ENCODE assay signal across 22 cellular contexts in genomic region chr17:69460963-69461922, GRCh38. TPM values are rescaled to one million over a fixed set of nuclear protein-coding genes. Genes with fewer than 3 reads are reported as not detected.
DNase-seq lines count a peak whose midpoint lies in the region; ATAC-seq, FAIRE-seq and TF ChIP-seq lines count a peak whose summit lies in the region.
"Had no signal": no experiment of that assay in that cellular context is flagged by ENCODE, and none has a peak within 500 bp of the region (broad histone marks: within the 10 kb centered on the region; RNA-seq: fewer than 3 reads in every experiment).

No MANE protein-coding gene starts in this region.

- no peak overlapping the region for H4K8ac ChIP-seq in H9 (replicated peaks; ENCODE audit: insufficient read length, low read depth, low read length)

- H3K9ac ChIP-seq in H9 (ENCODE audit: extremely low read depth, insufficient read length, low read length) (no peak overlapping the region), skeletal muscle satellite cell (ENCODE audit: low read depth, low read length) (no peak overlapping the region), kidney (ENCODE audit: low read length in 2 of 2) (peak overlapping the region in 1 of 2 donors; percentile 38)

- H3K23ac ChIP-seq in H9 (ENCODE audit: insufficient read length, low read depth, low read length): no peak overlapping the region

- no CpG with 5 or more reads among the region's 12 CpGs for WGBS in H9 (ENCODE audit: extremely low coverage, insufficient read length, low lambda C conversion rate)

- intact Hi-C loops in kidney (cut with DNase I): no loop called here

- H4K91ac ChIP-seq in H9 (ENCODE audit: insufficient read length, low read depth, low read length): no peak overlapping the region

- H2BK5ac ChIP-seq in H9 (ENCODE audit: insufficient read length, low read length): no peak overlapping the region

- no peaks in the 10 kb centered on the region for H3K27me3 Mint-ChIP-seq in H9 (ENCODE audit: low read depth)
- no peaks in the 10 kb centered on the region for H3K27me3 Mint-ChIP-seq in stimulated activated memory B cell treated with anti-CD40 and anti-IgM and Interleukin-4, amounts not matched to agents 10 μg/mL and 1 μg/mL and 100 μg/mL, for 72 hours
- H3K27me3 Mint-ChIP-seq: CD4-positive, CD25-positive, alpha-beta regulatory T cell had no signal

- no peaks in the 10 kb centered on the region for H3K9me3 ChIP-seq in H9 (ENCODE audit: control insufficient read depth, low read depth, low read length)
- H3K9me3 ChIP-seq in skeletal muscle satellite cell (replicated peaks; ENCODE audit: low read length): no peaks in the 10 kb centered on the region
- H3K9me3 ChIP-seq in kidney (ENCODE audit: control insufficient read depth in 1 of 2, low read length in 2 of 2): no peaks in the 10 kb centered on the region
- H3K9me3 ChIP-seq: testis had no signal

- H2BK120ac ChIP-seq in H9 (ENCODE audit: low read depth, low read length, poor library complexity, severe bottlenecking): no peak overlapping the region

- H3K36me3 ChIP-seq in skeletal muscle satellite cell (ENCODE audit: insufficient read depth, low read length) (no peaks in the 10 kb centered on the region), kidney (ENCODE audit: control insufficient read depth in 1 of 2, insufficient read depth in 2 of 2, low read length in 2 of 2) (no peaks in the 10 kb centered on the region)

- no peak overlapping the region for H3K4ac ChIP-seq in H9 (ENCODE audit: low read depth, low read length)

- H4K20me1 ChIP-seq in H9 (ENCODE audit: control insufficient read depth, insufficient read depth, insufficient read length): no peaks in the 10 kb centered on the region

- no peaks in the 10 kb centered on the region for H3K27me3 ChIP-seq in H9 (ENCODE audit: insufficient read depth, low read length)
- H3K27me3 ChIP-seq in skeletal muscle satellite cell (ENCODE audit: control insufficient read depth, insufficient read depth, low read length): no peaks in the 10 kb centered on the region
- H3K27me3 ChIP-seq: testis had no signal

- no peak for ATAC-seq in stimulated activated memory B cell treated with anti-CD40 and anti-IgM and Interleukin-4, amounts not matched to agents 10 μg/mL and 1 μg/mL and 100 μg/mL, for 72 hours
- no peak for ATAC-seq in HG02938 (IDR thresholded peaks at IDR 0.05; ENCODE audit: unreplicated experiment)
- ATAC-seq: SK-N-SH treated with all-trans-retinoic acid at 6 μM for 48 hours had no signal

- TF ChIP-seq CTCF in H9 (conservative IDR thresholded peaks at IDR 0.05) (no peak), choroid plexus epithelial cell (conservative IDR thresholded peaks at IDR 0.05; ENCODE audit: low read depth, low read length) (no peak), kidney (IDR thresholded peaks at IDR 0.05; ENCODE audit: borderline replicate concordance, extremely low read depth, insufficient read depth) (no peak)

- peak overlapping the region in 1 of 2 experiments; percentile 19; a peak in 2 of 5 replicates for H3K4me3 Mint-ChIP-seq in H9
- no peak overlapping the region for H3K4me3 Mint-ChIP-seq in stimulated activated memory B cell treated with anti-CD40 and anti-IgM and Interleukin-4, amounts not matched to agents 10 μg/mL and 1 μg/mL and 100 μg/mL, for 72 hours
- H3K4me3 Mint-ChIP-seq: CD4-positive, CD25-positive, alpha-beta regulatory T cell; mesothelial cell of epicardium; T-helper 2 cell treated with Interferon-gamma antibody and Interleukin-4, amounts not matched to agents 5 μg/mL and 100 μg/mL, for 36 hours had no signal

- H3K4me1 ChIP-seq in H9 (ENCODE audit: insufficient read depth, low read length): peaks cover 11% of the 10 kb centered on the region; the same call in 1 of the 2 replicates
- no peaks in the 10 kb centered on the region for H3K4me1 ChIP-seq in skeletal muscle satellite cell (ENCODE audit: control insufficient read depth, insufficient read depth, low read length)
- no peaks in the 10 kb centered on the region for H3K4me1 ChIP-seq in kidney (ENCODE audit: control insufficient read depth in 1 of 2, insufficient read depth in 1 of 2, low read depth in 1 of 2, low read length in 2 of 2)
- H3K4me1 ChIP-seq: testis had no signal

- H3K14ac ChIP-seq in H9 (ENCODE audit: insufficient read depth, low read length): no peak overlapping the region

- no peaks in the 10 kb centered on the region for H3K79me1 ChIP-seq in H9 (ENCODE audit: insufficient read depth, low read depth, low read length, poor library complexity, severe bottlenecking)

- H3K79me2 ChIP-seq in H9 (ENCODE audit: insufficient read depth, low read length): no peaks in the 10 kb centered on the region

- H2BK15ac ChIP-seq in H9 (ENCODE audit: low read depth, low read length): no peak overlapping the region

- H3K4me3 ChIP-seq in choroid plexus epithelial cell (ENCODE audit: low read depth, low read length) (no peak overlapping the region), skeletal muscle satellite cell (ENCODE audit: low read length) (no peak overlapping the region), kidney (ENCODE audit: low read length in 2 of 2) (no peak overlapping the region)
- H3K4me3 ChIP-seq: testis had no signal

- no peak overlapping the region for H2BK20ac ChIP-seq in H9 (ENCODE audit: low read depth, low read length, poor library complexity, severe bottlenecking)

- H2AK5ac ChIP-seq in H9 (ENCODE audit: insufficient read length, low read length): no peak overlapping the region

- no peak for FAIRE-seq in kidney (lab: Jason Lieb, UNC)
- FAIRE-seq: frontal cortex, GM12892 had no signal

- H4K5ac ChIP-seq in H9 (ENCODE audit: insufficient read length, low read depth, low read length): no peak overlapping the region

- DNase-seq in H9 (no peak), choroid plexus epithelial cell (ENCODE audit: low read depth) (peak; percentile 42), midbrain (lab: John Stamatoyannopoulos, UW) (peak; percentile 26), NCI-H2196 treated with DMSO at 0.1 percent for 48 hours (lab: John Stamatoyannopoulos, UW; ENCODE audit: unreplicated experiment) (no peak), kidney (no peak)
- DNase-seq: activated CD4-positive, alpha-beta T cell treated with anti-CD3 and anti-CD28 coated beads, Interleukin-2, amount 50 U/mL, for 48 hours; activated gamma-delta T cell treated with Interleukin-2 at 50 U/mL for 16 hours; CD4-positive, CD25-positive, alpha-beta regulatory T cell; DMS53; H7; NCI-H1092; NCI-H2081; stimulated activated CD4-positive, alpha-beta T cell treated with anti-CD3 and anti-CD28 coated beads, Interleukin-15, amount 100 ng/mL, for 24 hours; testis had no signal

- H3K27ac ChIP-seq in H9 (ENCODE audit: insufficient read length, low read depth, low read length): no peak overlapping the region
- H3K27ac ChIP-seq in kidney (ENCODE audit: low read depth in 2 of 2, low read length in 2 of 2): peak overlapping the region in 1 of 2 donors; percentile 29
- H3K27ac ChIP-seq: testis had no signal

- H2AFZ ChIP-seq in H9 (ENCODE audit: low read length): no peak overlapping the region

- H3K4me1 Mint-ChIP-seq in H9: peaks cover 42 to 49% of the 10 kb centered on the region in 2 experiments
- peaks cover 13% of the 10 kb centered on the region for H3K4me1 Mint-ChIP-seq in stimulated activated memory B cell treated with anti-CD40 and anti-IgM and Interleukin-4, amounts not matched to agents 10 μg/mL and 1 μg/mL and 100 μg/mL, for 72 hours
- H3K4me1 Mint-ChIP-seq: mesothelial cell of epicardium had no signal

- no peaks in the 10 kb centered on the region for H3K23me2 ChIP-seq in H9 (ENCODE audit: insufficient read length, low read depth, low read length, poor library complexity, severe bottlenecking)

- no peak overlapping the region for H3K4me2 ChIP-seq in H9 (ENCODE audit: insufficient read depth, insufficient read length, low read length)
- peak overlapping the region; percentile 47 for H3K4me2 ChIP-seq in skeletal muscle satellite cell (ENCODE audit: low read length)

- no peak overlapping the region for H3K56ac ChIP-seq in H9 (ENCODE audit: insufficient read length, low read depth, low read length)

- no peaks in the 10 kb centered on the region for H3K9me3 Mint-ChIP-seq in H9
- no peaks in the 10 kb centered on the region for H3K9me3 Mint-ChIP-seq in stimulated activated memory B cell treated with anti-CD40 and anti-IgM and Interleukin-4, amounts not matched to agents 10 μg/mL and 1 μg/mL and 100 μg/mL, for 72 hours
- H3K9me3 Mint-ChIP-seq: CD4-positive, CD25-positive, alpha-beta regulatory T cell; T-helper 2 cell treated with Interferon-gamma antibody and Interleukin-4, amounts not matched to agents 5 μg/mL and 100 μg/mL, for 36 hours had no signal

- H3K36me3 Mint-ChIP-seq in H9 (ENCODE audit: insufficient read depth in 1 of 3, low read depth in 3 of 3): peaks cover 2 to 5% (median 3%) of the 10 kb centered on the region in 3 experiments; a peak in 4 of 7 replicates
- peaks cover 1% of the 10 kb centered on the region for H3K36me3 Mint-ChIP-seq in stimulated activated memory B cell treated with anti-CD40 and anti-IgM and Interleukin-4, amounts not matched to agents 10 μg/mL and 1 μg/mL and 100 μg/mL, for 72 hours

- H3K27ac Mint-ChIP-seq in H9: peak overlapping the region; percentile 15 to 90 (median 54); a peak in 6 of 7 replicates
- no peak overlapping the region for H3K27ac Mint-ChIP-seq in stimulated activated memory B cell treated with anti-CD40 and anti-IgM and Interleukin-4, amounts not matched to agents 10 μg/mL and 1 μg/mL and 100 μg/mL, for 72 hours
- H3K27ac Mint-ChIP-seq: mesothelial cell of epicardium; T-helper 2 cell treated with Interferon-gamma antibody and Interleukin-4, amounts not matched to agents 5 μg/mL and 100 μg/mL, for 36 hours had no signal

- no peak overlapping the region for H3T11ph ChIP-seq in H9 (ENCODE audit: low read length)

- no peak overlapping the region for H2BK12ac ChIP-seq in H9 (ENCODE audit: insufficient read length, low read depth, low read length)

- H3K18ac ChIP-seq in H9 (ENCODE audit: insufficient read length, low read depth, low read length): no peak overlapping the region

RNA-seq across cellular contexts. Expression of gene MAP2K6, which starts 46.7 kb away (rescaled TPM):
- 17.7 and 18.9 TPM in 2 replicates for total RNA-seq in H9 (2021)
- 0.25 and 0.44 TPM in 2 replicates for total RNA-seq in skeletal muscle satellite cell (2012; rRNA removed)
- 8.6 TPM for total RNA-seq in kidney
- polyA plus RNA-seq in kidney (ENCODE audit: insufficient read depth, low read depth, low replicate concordance): 10.2 TPM

Comparison
In these comparisons a context has a peak if more than half of its experiments do, and no peak if none do; other contexts are left out.
1. DNase-seq: peak in choroid plexus epithelial cell (single experiment) and midbrain (single experiment); none in H9 (single experiment), NCI-H2196 treated with DMSO at 0.1 percent for 48 hours (single experiment) and kidney (single experiment).